8 cellular contexts compared by ENCODE assay signal in the genomic region with DNA sequence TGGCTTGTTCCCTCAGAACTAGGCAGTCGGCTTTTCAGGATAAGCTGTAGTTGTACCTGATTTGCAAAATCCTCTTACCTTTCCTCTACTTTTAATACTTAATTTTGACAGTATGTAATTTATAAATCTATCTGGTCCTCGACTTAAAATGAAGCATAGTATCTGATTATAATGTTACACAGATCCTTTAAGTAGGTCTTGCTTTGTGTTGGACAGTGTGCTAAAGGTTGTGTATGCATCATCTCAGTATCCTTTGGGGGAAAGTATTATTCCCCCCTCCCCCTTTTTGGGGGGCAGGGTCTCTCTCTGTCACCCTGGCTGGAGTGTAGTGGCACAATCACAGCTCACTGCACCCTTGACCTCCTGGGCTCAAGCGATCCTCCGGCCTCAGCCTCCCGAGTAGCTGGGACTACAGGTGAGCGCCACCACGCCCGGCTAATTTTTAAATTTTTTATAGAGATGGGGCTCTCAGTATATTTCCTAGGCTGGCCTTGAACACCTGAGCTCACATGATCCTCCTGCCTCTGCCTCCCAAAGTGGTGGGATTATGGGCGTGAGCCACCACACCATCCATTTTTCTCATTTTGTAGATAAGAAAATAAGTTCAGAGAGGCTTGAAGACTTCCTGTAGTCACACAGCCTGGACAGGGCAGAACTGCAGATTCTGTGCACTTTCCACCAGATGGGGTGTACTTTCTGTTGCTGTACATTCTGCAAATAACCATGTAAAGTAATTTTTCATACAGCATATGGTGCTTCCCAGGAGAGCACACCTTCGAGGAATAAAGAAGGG. TPM values are rescaled to one million over a fixed set of nuclear protein-coding genes. Genes with fewer than 3 reads are reported as not detected.
A peak's percentile ranks its signal among the peaks of the same experiment; 100 is the strongest.
DNase-seq lines count a peak whose midpoint lies in the region; ATAC-seq and TF ChIP-seq lines count a peak whose summit lies in the region.

No MANE protein-coding gene starts in this region.

- CTCF ChIA-PET in RWPE1 (lab: Yijun Ruan, JAX) = interaction anchor here (0.8 to 1.5 kb wide), 2 partner anchors 12 to 119 kb away, joined by 3 to 6 read pairs; no protein-coding TSS in a partner anchor

- ATAC-seq in GM19395 (IDR thresholded peaks at IDR 0.05; ENCODE audit: unreplicated experiment) (peak; percentile 1), HG02852 (IDR thresholded peaks at IDR 0.05; ENCODE audit: unreplicated experiment) (no peak)

- no peaks in the 10 kb centered on the region for H3K36me3 ChIP-seq in smooth muscle cell (ENCODE audit: low read depth)

- H3K9me3 ChIP-seq in smooth muscle cell (replicated peaks; ENCODE audit: low read depth) = no peaks in the 10 kb centered on the region

- peaks cover 34% of the 10 kb centered on the region for H3K79me2 ChIP-seq in smooth muscle cell (ENCODE audit: low read depth)

- WGBS in smooth muscle cell (ENCODE audit: low lambda C conversion rate) = 78% methylated on average over 10 of the region's 10 CpGs

- H3K4me2 ChIP-seq in smooth muscle cell = peak overlapping the region; percentile 89

- H3K4me3 ChIP-seq in fibroblast of pulmonary artery (replicated peaks; ENCODE audit: low read depth, low read length) (peak overlapping the region; percentile 90), smooth muscle cell (peak overlapping the region; percentile 51)

- H3K4me1 ChIP-seq in smooth muscle cell (ENCODE audit: low read depth) = peaks cover 8% of the 10 kb centered on the region

- H3K9ac ChIP-seq in smooth muscle cell (ENCODE audit: low read depth) = no peak overlapping the region

- H4K20me1 ChIP-seq in smooth muscle cell (ENCODE audit: low read depth) = peaks cover 33% of the 10 kb centered on the region

- H2AFZ ChIP-seq in smooth muscle cell (ENCODE audit: low read depth) = peak overlapping the region; percentile 79

- POLR2A ChIA-PET in RWPE1 (lab: Yijun Ruan, JAX; ENCODE audit: low non-redundant PET) = interaction anchor here (0.6 to 3.1 kb wide), 3 partner anchors 10 to 463 kb away, joined by 3 to 10 read pairs (median 9); partner anchors contain the start of gene MR1

- H3F3A ChIP-seq in smooth muscle cell (ENCODE audit: low read depth) = no peaks in the 10 kb centered on the region

- TF ChIP-seq CTCF in RWPE1 (conservative IDR thresholded peaks at IDR 0.05; ENCODE audit: low read depth) (no peak), fibroblast of pulmonary artery (IDR thresholded peaks at IDR 0.05; ENCODE audit: low read length, missing control alignments) (no peak), smooth muscle cell (IDR thresholded peaks at IDR 0.05; ENCODE audit: borderline replicate concordance, insufficient read depth, poor library complexity, severe bottlenecking) (no peak)

- H3K27ac ChIP-seq in RWPE1 (peak overlapping the region; percentile 96), smooth muscle cell (ENCODE audit: low read depth) (peak overlapping the region; percentile 51)

- no peak for DNase-seq in RWPE1 (ENCODE audit: low spot score)
- no peak for DNase-seq in fibroblast of pulmonary artery (ENCODE audit: low read depth)
- DNase-seq in smooth muscle cell (lab: John Stamatoyannopoulos, UW; ENCODE audit: unreplicated experiment) = no peak
- DNase-seq in NCI-H524 treated with DMSO at 0.1 percent for 48 hours (lab: John Stamatoyannopoulos, UW) = no peak
- DNase-seq in NCI-H1436 (lab: John Stamatoyannopoulos, UW) = no peak
- DNase-seq in NCI-H2196 treated with DMSO at 0.1 percent for 48 hours (lab: John Stamatoyannopoulos, UW; ENCODE audit: unreplicated experiment) = no peak

- no peaks in the 10 kb centered on the region for H3K27me3 ChIP-seq in smooth muscle cell (ENCODE audit: low read depth)

RNA-seq across cellular contexts. Expression of gene STX6, which starts 0.8 kb away (rescaled TPM):
- total RNA-seq in smooth muscle cell = 16.9 and 19.2 TPM in 2 replicates
- polyA plus RNA-seq in smooth muscle cell = 9.3 and 12.2 TPM in 2 replicates

RNA-seq across cellular contexts. Expression of gene MR1, which starts 10.3 kb away (rescaled TPM):
- 1.4 and 2.1 TPM in 2 replicates for total RNA-seq in smooth muscle cell
- 0.26 and 1.2 TPM in 2 replicates for polyA plus RNA-seq in smooth muscle cell
